Comparison of ENCODE assay signal across 13 cellular contexts in genomic region chrX:30576881-30577280, GRCh38. TPM values are rescaled to one million over a fixed set of nuclear protein-coding genes. Genes with fewer than 3 reads are reported as not detected.
DNase-seq lines count a peak whose midpoint lies in the region; ATAC-seq and TF ChIP-seq lines count a peak whose summit lies in the region.
"Had no signal": no experiment of that assay in that cellular context is flagged by ENCODE, and none has a peak within 500 bp of the region (broad histone marks: within the 10 kb centered on the region; RNA-seq: fewer than 3 reads in every experiment).

No MANE protein-coding gene starts in this region.

- H3K4me1 ChIP-seq in osteoblast (ENCODE audit: insufficient read depth, low read length): no peaks in the 10 kb centered on the region
- H3K4me1 ChIP-seq: esophagus muscularis mucosa had no signal

- DNase-seq in activated naive CD4-positive, alpha-beta T cell treated with anti-CD3 and anti-CD28 coated beads, Interleukin-2, amount 50 U/mL, for 72 hours (ENCODE audit: low spot score in 2 of 2): no peak
- DNase-seq in osteoblast (ENCODE audit: insufficient read length, low spot score, missing footprints) (no peak), hypothalamus (lab: John Stamatoyannopoulos, UW) (no peak), NCI-H2171 (lab: John Stamatoyannopoulos, UW) (no peak), AG20443 (ENCODE audit: low spot score) (no peak)
- DNase-seq: NCI-H446 treated with DMSO at 0.1 percent for 48 hours had no signal

- H3K4me2 ChIP-seq in osteoblast (ENCODE audit: insufficient read depth, low read length): no peak overlapping the region

- H3K36me3 Mint-ChIP-seq in IgD-negative memory B cell: peaks cover 4% of the 10 kb centered on the region
- H3K36me3 Mint-ChIP-seq in activated naive CD4-positive, alpha-beta T cell treated with anti-CD3 and anti-CD28 coated beads, Interleukin-2, amount 50 U/mL, for 72 hours: peaks cover 7 to 12% of the 10 kb centered on the region in 2 donors

- H3K27me3 ChIP-seq in osteoblast (ENCODE audit: insufficient read depth, low read length): no peaks in the 10 kb centered on the region
- H3K27me3 ChIP-seq: esophagus muscularis mucosa had no signal

- H3K36me3 ChIP-seq in osteoblast (ENCODE audit: insufficient read depth, low read length): no peaks in the 10 kb centered on the region
- H3K36me3 ChIP-seq: esophagus muscularis mucosa had no signal

- H3K79me2 ChIP-seq in osteoblast (ENCODE audit: insufficient read depth, low read length): no peaks in the 10 kb centered on the region

- H3K27ac Mint-ChIP-seq in IgD-negative memory B cell: peak overlapping the region; percentile 90 to 99 (median 97)
- H3K27ac Mint-ChIP-seq in activated naive CD4-positive, alpha-beta T cell treated with anti-CD3 and anti-CD28 coated beads, Interleukin-2, amount 50 U/mL, for 72 hours: peak overlapping the region; percentile 89 to 95

- H3K9me3 Mint-ChIP-seq in IgD-negative memory B cell: no peaks in the 10 kb centered on the region
- H3K9me3 Mint-ChIP-seq in activated naive CD4-positive, alpha-beta T cell treated with anti-CD3 and anti-CD28 coated beads, Interleukin-2, amount 50 U/mL, for 72 hours: no peaks in the 10 kb centered on the region

- no peak overlapping the region for H3K27ac ChIP-seq in osteoblast (ENCODE audit: low read depth, low read length)
- H3K27ac ChIP-seq: esophagus muscularis mucosa, SK-N-MC had no signal

- no peaks in the 10 kb centered on the region for H3K27me3 Mint-ChIP-seq in IgD-negative memory B cell

- H3K4me3 ChIP-seq in GM08714 (ENCODE audit: low read length) (peak overlapping the region; percentile 91), osteoblast (ENCODE audit: insufficient read depth, low read length) (no peak overlapping the region)
- H3K4me3 ChIP-seq: K562, SK-N-MC had no signal

- ATAC-seq in activated naive CD4-positive, alpha-beta T cell treated with anti-CD3 and anti-CD28 coated beads, Interleukin-2, amount 50 U/mL, for 72 hours: peak in 1 of 2 donors; percentile 6
- ATAC-seq in HG03571 (IDR thresholded peaks at IDR 0.05; ENCODE audit: unreplicated experiment): no peak
- ATAC-seq: K562 had no signal

- H2AFZ ChIP-seq in osteoblast (ENCODE audit: low read length): peak overlapping the region; percentile 22

- peaks cover 25 to 34% (median 33%) of the 10 kb centered on the region in 3 donors for H3K4me1 Mint-ChIP-seq in IgD-negative memory B cell

- H3K4me3 Mint-ChIP-seq in IgD-negative memory B cell: peak overlapping the region; percentile 87 to 97 (median 96)

- no peaks in the 10 kb centered on the region for H3K9me3 ChIP-seq in osteoblast (ENCODE audit: low read depth, low read length)
- H3K9me3 ChIP-seq: esophagus muscularis mucosa had no signal

- no peak for TF ChIP-seq CTCF in osteoblast (IDR thresholded peaks at IDR 0.05; ENCODE audit: extremely low read depth, low read depth, low read length)

- no peaks in the 10 kb centered on the region for H4K20me1 ChIP-seq in osteoblast (ENCODE audit: insufficient read depth, low read length)

RNA-seq across cellular contexts. Expression of gene TASL, which starts 0.7 kb away (rescaled TPM):
- 39.3 TPM for polyA plus RNA-seq in IgD-negative memory B cell
- total RNA-seq in activated naive CD4-positive, alpha-beta T cell treated with anti-CD3 and anti-CD28 coated beads, Interleukin-2, amount 50 U/mL, for 72 hours: 1 to 10 TPM; 2.7 to 4.3 TPM
- not detected in 2 replicates for total RNA-seq in osteoblast
- polyA plus RNA-seq: K562, neural cell had no signal
